In the genomic region with DNA sequence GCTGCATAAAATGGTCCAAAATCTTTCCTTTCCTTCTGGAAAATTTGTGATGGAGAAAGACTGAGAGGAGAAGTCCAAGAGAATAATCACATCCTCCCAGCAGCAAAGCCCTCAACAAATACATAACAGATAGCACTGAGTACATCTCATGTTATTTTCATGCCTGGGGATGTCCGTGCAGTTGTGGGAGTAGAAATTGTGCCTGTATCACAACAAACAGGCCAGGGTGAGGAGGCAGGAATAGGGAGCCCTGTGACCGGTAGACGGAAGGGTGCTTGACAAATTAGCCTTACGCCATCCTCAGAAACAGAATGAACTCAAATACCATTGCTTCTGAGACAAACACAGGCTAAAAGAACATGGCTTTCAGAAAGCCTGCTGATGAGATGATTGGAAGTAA, we compare ENCODE assay signal across 21 cellular contexts.
A peak's percentile ranks its signal among the peaks of the same experiment; 100 is the strongest.
DNase-seq lines count a peak whose midpoint lies in the region; ATAC-seq and TF ChIP-seq lines count a peak whose summit lies in the region.
"Had no signal": no experiment of that assay in that cellular context is flagged by ENCODE, and none has a peak within 500 bp of the region (broad histone marks: within the 10 kb centered on the region; RNA-seq: fewer than 3 reads in every experiment).

No MANE protein-coding gene starts in this region.

- peak overlapping the region; percentile 78 for H3K27ac ChIP-seq in left ventricle myocardium inferior (replicated peaks)
- peak overlapping the region in 4 of 10 donors; percentile 49 to 65 (median 57) for H3K27ac ChIP-seq in heart right ventricle
- peak overlapping the region in 51 of 59 donors; percentile 1 to 88 (median 56) for H3K27ac ChIP-seq in dorsolateral prefrontal cortex
- peak overlapping the region; percentile 65 to 77 for H3K27ac ChIP-seq in tibial artery
- H3K27ac ChIP-seq: SJSA1 had no signal

- H3K4me1 ChIP-seq in left ventricle myocardium inferior: peaks cover 32% of the 10 kb centered on the region
- H3K4me1 ChIP-seq in heart right ventricle: peaks cover 5 to 46% (median 26%) of the 10 kb centered on the region in 9 donors
- H3K4me1 ChIP-seq in tibial artery: peaks cover 0 to 70% (median 28%) of the 10 kb centered on the region in 4 donors
- H3K4me1 ChIP-seq: HAP-1 had no signal

- H3K9me3 ChIP-seq in left ventricle myocardium inferior (replicated peaks): no peaks in the 10 kb centered on the region
- no peaks in the 10 kb centered on the region for H3K9me3 ChIP-seq in heart right ventricle
- H3K9me3 ChIP-seq in tibial artery: no peaks in the 10 kb centered on the region
- H3K9me3 ChIP-seq: HAP-1, SJSA1 had no signal

- DNase-seq in left ventricle myocardium inferior: no peak
- no peak for DNase-seq in heart right ventricle
- DNase-seq in amniotic epithelial cell (ENCODE audit: low read depth): peak; percentile 46
- no peak for DNase-seq in dorsolateral prefrontal cortex
- DNase-seq in tibial artery: no peak
- no peak for DNase-seq in HK-2 (ENCODE audit: unreplicated experiment)
- no peak for DNase-seq in midbrain (lab: John Stamatoyannopoulos, UW)
- DNase-seq: DMS 273 treated with DMSO at 0.1 percent for 48 hours, DND-41, Kasumi-1, MM.1S, NCI-H1092, NCI-H1436 treated with DMSO at 0.1 percent for 48 hours, NCI-H2029, NCI-H446 treated with DMSO at 0.1 percent for 48 hours, NCI-H82, RPMI8226 had no signal

- H3K36me3 ChIP-seq in left ventricle myocardium inferior (peaks cover 14% of the 10 kb centered on the region), heart right ventricle (peaks cover 0 to 39% (median 0%) of the 10 kb centered on the region in 9 donors), tibial artery (peaks cover 0 to 9% (median 0%) of the 10 kb centered on the region in 3 donors)
- H3K36me3 ChIP-seq: HAP-1 had no signal

- whole genome bisulfite sequencing in heart right ventricle, 2 donors: 91 to 97% methylated on average over 4 of the region's 4 CpGs

- ATAC-seq in heart right ventricle (no peak), HG03108 (IDR thresholded peaks at IDR 0.05; ENCODE audit: unreplicated experiment) (no peak)
- ATAC-seq: PC-3 had no signal

- no peaks in the 10 kb centered on the region for H3K27me3 ChIP-seq in left ventricle myocardium inferior (ENCODE audit: low read depth)
- H3K27me3 ChIP-seq in heart right ventricle: no peaks in the 10 kb centered on the region
- H3K27me3 ChIP-seq in dorsolateral prefrontal cortex: no peaks in the 10 kb centered on the region
- H3K27me3 ChIP-seq in tibial artery: no peaks in the 10 kb centered on the region
- H3K27me3 ChIP-seq: SJSA1 had no signal

- intact Hi-C loops in left ventricle myocardium inferior (cut with micrococcal nuclease): no loop called here
- intact Hi-C loops in heart right ventricle (cut with DNase I): no loop called here
- intact Hi-C loops in dorsolateral prefrontal cortex (cut with DNase I): no loop called here
- intact Hi-C loops in tibial artery (cut with DNase I; ENCODE audit: low total_unique reads): no loop called here

- TF ChIP-seq CTCF in left ventricle myocardium inferior (IDR thresholded peaks at IDR 0.05; ENCODE audit: borderline replicate concordance) (no peak), heart right ventricle (IDR thresholded peaks at IDR 0.05) (no peak), dorsolateral prefrontal cortex (IDR thresholded peaks at IDR 0.05 in 54 of 56, conservative IDR thresholded peaks at IDR 0.05 in 2 of 56; ENCODE audit: low read depth in 1 of 56, partially characterized antibody in 56 of 56) (no peak), tibial artery (IDR thresholded peaks at IDR 0.05) (no peak)

- no peak overlapping the region for H3K4me3 ChIP-seq in left ventricle myocardium inferior
- no peak overlapping the region for H3K4me3 ChIP-seq in heart right ventricle
- H3K4me3 ChIP-seq in dorsolateral prefrontal cortex: peak overlapping the region in 3 of 59 donors; percentile 4 to 12 (median 5)
- H3K4me3 ChIP-seq in tibial artery: no peak overlapping the region
- H3K4me3 ChIP-seq: HAP-1, SJSA1 had no signal
